15 cellular contexts compared by ENCODE assay signal in genomic region chrX:9907645-9908387, GRCh38. TPM values are rescaled to one million over a fixed set of nuclear protein-coding genes. Genes with fewer than 3 reads are reported as not detected.
DNase-seq lines count a peak whose midpoint lies in the region; ATAC-seq, FAIRE-seq and TF ChIP-seq lines count a peak whose summit lies in the region.
"Had no signal": no experiment of that assay in that cellular context is flagged by ENCODE, and none has a peak within 500 bp of the region (broad histone marks: within the 10 kb centered on the region; RNA-seq: fewer than 3 reads in every experiment).

No MANE protein-coding gene starts in this region.

- H3K4me3 Mint-ChIP-seq in neural progenitor cell: no peak overlapping the region
- H3K4me3 Mint-ChIP-seq: activated CD4-positive, alpha-beta T cell treated with anti-CD3 and anti-CD28 coated beads, Interleukin-2, amount 10 ng/mL, durations not matched to agents 7 days and 5 days had no signal

- peaks cover 9% of the 10 kb centered on the region for H3K27me3 Mint-ChIP-seq in neural progenitor cell (ENCODE audit: insufficient read depth, low read depth)

- H3K9ac ChIP-seq in keratinocyte (ENCODE audit: control insufficient read depth, extremely low read depth, insufficient read depth, low read length) (peak overlapping the region; percentile 46), neural progenitor cell (no peak overlapping the region)

- H3K4me3 ChIP-seq in NB4 (ENCODE audit: low read depth, low read length) (no peak overlapping the region), brain microvascular endothelial cell (ENCODE audit: low read depth, low read length) (no peak overlapping the region), keratinocyte (ENCODE audit: control insufficient read depth in 2 of 3, extremely low read depth in 1 of 3, insufficient read depth in 2 of 3, low read depth in 1 of 3, low read length in 3 of 3) (peak overlapping the region in 1 of 3 experiments; percentile 25), aorta (ENCODE audit: low read length in 2 of 2) (no peak overlapping the region), neural progenitor cell (no peak overlapping the region)
- H3K4me3 ChIP-seq: uterus had no signal

- H4K20me1 ChIP-seq in keratinocyte (ENCODE audit: control insufficient read depth, extremely low read depth, insufficient read depth, low read length) (no peaks in the 10 kb centered on the region), neural progenitor cell (ENCODE audit: low read depth) (no peaks in the 10 kb centered on the region)

- H3K4me1 ChIP-seq in keratinocyte (ENCODE audit: control insufficient read depth, extremely low read depth, insufficient read depth, low read length): peaks cover 29% of the 10 kb centered on the region
- H3K4me1 ChIP-seq in aorta (ENCODE audit: control insufficient read depth in 1 of 2, insufficient read depth in 2 of 2, low read length in 2 of 2): no peaks in the 10 kb centered on the region
- no peaks in the 10 kb centered on the region for H3K4me1 ChIP-seq in neural progenitor cell
- H3K4me1 ChIP-seq: uterus had no signal

- DNase-seq in EH (ENCODE audit: low read depth) (peak; percentile 83), NB4 (ENCODE audit: low read depth) (peak; percentile 79), brain microvascular endothelial cell (peak; percentile 77), keratinocyte (ENCODE audit: low read depth, low spot score) (no peak), aorta (no peak), neural progenitor cell (ENCODE audit: low spot score) (no peak)
- DNase-seq: activated CD4-positive, alpha-beta T cell treated with anti-CD3 and anti-CD28 coated beads, Interleukin-2, amount 10 ng/mL, durations not matched to agents 7 days and 5 days; cerebellar nuclear complex; DMS79 treated with DMSO at 0.1 percent for 48 hours; left ventricle myocardium superior; NCI-H1694 treated with DMSO at 0.1 percent for 48 hours; occipital lobe; uterus had no signal

- dilution Hi-C loops in keratinocyte (cut with MboI; ENCODE audit: extremely low pct_ligation_motif_present, low sequenced_read_pairs): no loop called here

- H2AFZ ChIP-seq in keratinocyte (ENCODE audit: control insufficient read depth, low read length) (peak overlapping the region; percentile 10), neural progenitor cell (replicated peaks) (no peak overlapping the region)

- H3K27ac ChIP-seq in brain microvascular endothelial cell (peak overlapping the region; percentile 72), keratinocyte (ENCODE audit: control insufficient read depth, insufficient read depth, low read length) (peak overlapping the region; percentile 83), aorta (ENCODE audit: low read depth in 1 of 2, low read length in 2 of 2) (no peak overlapping the region), neural progenitor cell (no peak overlapping the region)
- H3K27ac ChIP-seq: uterus had no signal

- no peaks in the 10 kb centered on the region for H3K79me2 ChIP-seq in keratinocyte (ENCODE audit: control insufficient read depth, insufficient read depth, low read length)
- H3K79me2 ChIP-seq in neural progenitor cell (ENCODE audit: low read depth): no peaks in the 10 kb centered on the region

- TF ChIP-seq POLR2A in NB4 (IDR thresholded peaks at IDR 0.05; ENCODE audit: extremely low read depth, insufficient read length): no peak

- WGBS in aorta, 2 donors: 77 to 93% methylated on average over 8 of the region's 8 CpGs

- no peak overlapping the region for H3K27ac Mint-ChIP-seq in neural progenitor cell
- H3K27ac Mint-ChIP-seq: activated CD4-positive, alpha-beta T cell treated with anti-CD3 and anti-CD28 coated beads, Interleukin-2, amount 10 ng/mL, durations not matched to agents 7 days and 5 days had no signal

- no peaks in the 10 kb centered on the region for H3K36me3 ChIP-seq in brain microvascular endothelial cell (replicated peaks)
- no peaks in the 10 kb centered on the region for H3K36me3 ChIP-seq in keratinocyte (ENCODE audit: control insufficient read depth in 2 of 2, extremely low read depth in 1 of 2, insufficient read depth in 2 of 2, low read length in 2 of 2)
- no peaks in the 10 kb centered on the region for H3K36me3 ChIP-seq in aorta (ENCODE audit: control insufficient read depth in 1 of 2, insufficient read depth in 2 of 2, low read length in 1 of 2)
- no peaks in the 10 kb centered on the region for H3K36me3 ChIP-seq in neural progenitor cell
- H3K36me3 ChIP-seq: uterus had no signal

- peaks cover 36% of the 10 kb centered on the region for H3K4me1 Mint-ChIP-seq in neural progenitor cell
- H3K4me1 Mint-ChIP-seq: activated CD4-positive, alpha-beta T cell treated with anti-CD3 and anti-CD28 coated beads, Interleukin-2, amount 10 ng/mL, durations not matched to agents 7 days and 5 days had no signal

- intact Hi-C loops in aorta (cut with DNase I): no loop called here

- ATAC-seq in GM19452 (IDR thresholded peaks at IDR 0.05; ENCODE audit: unreplicated experiment): no peak
- ATAC-seq in aorta (ENCODE audit: low FRiP score): no peak
- ATAC-seq in GM21717 (IDR thresholded peaks at IDR 0.05; ENCODE audit: unreplicated experiment): no peak
- ATAC-seq: left ventricle myocardium superior had no signal

- in situ Hi-C loops in brain microvascular endothelial cell (cut with HindIII; ENCODE audit: low pct_ligation_motif_present, low sequenced_read_pairs): no loop called here

- TF ChIP-seq CTCF in NB4 (IDR thresholded peaks at IDR 0.05; ENCODE audit: low read depth, low read length): no peak
- no peak for TF ChIP-seq CTCF in brain microvascular endothelial cell (IDR thresholded peaks at IDR 0.05; ENCODE audit: low read depth, low read length, missing control alignments)
- no peak for TF ChIP-seq CTCF in keratinocyte (optimal IDR thresholded peaks at IDR 0.05 in 1 of 3, IDR thresholded peaks at IDR 0.05 in 1 of 3, conservative IDR thresholded peaks at IDR 0.05 in 1 of 3; ENCODE audit: extremely low read depth in 1 of 3, insufficient read depth in 2 of 3, low read length in 3 of 3)
- TF ChIP-seq CTCF in neural progenitor cell (IDR thresholded peaks at IDR 0.05): no peak

- no peaks in the 10 kb centered on the region for H3K9me1 ChIP-seq in keratinocyte (ENCODE audit: control insufficient read depth, extremely low read depth, insufficient read depth, low read length)

- H3F3A ChIP-seq in neural progenitor cell (ENCODE audit: low read depth): peaks cover 3% of the 10 kb centered on the region

- H3K9me3 Mint-ChIP-seq in neural progenitor cell: peaks cover 4% of the 10 kb centered on the region
- H3K9me3 Mint-ChIP-seq: activated CD4-positive, alpha-beta T cell treated with anti-CD3 and anti-CD28 coated beads, Interleukin-2, amount 10 ng/mL, durations not matched to agents 7 days and 5 days had no signal

- no peaks in the 10 kb centered on the region for H3K9me3 ChIP-seq in keratinocyte (ENCODE audit: control insufficient read depth, low read depth, low read length)
- H3K9me3 ChIP-seq in aorta (ENCODE audit: control insufficient read depth, low read length): no peaks in the 10 kb centered on the region
- H3K9me3 ChIP-seq in neural progenitor cell (ENCODE audit: low read depth): no peaks in the 10 kb centered on the region
- H3K9me3 ChIP-seq: uterus had no signal

- no peaks in the 10 kb centered on the region for H3K27me3 ChIP-seq in brain microvascular endothelial cell (replicated peaks)
- no peaks in the 10 kb centered on the region for H3K27me3 ChIP-seq in keratinocyte (ENCODE audit: control insufficient read depth, extremely low read depth, insufficient read depth, low read length)
- H3K27me3 ChIP-seq in aorta (ENCODE audit: control insufficient read depth in 1 of 2, insufficient read depth in 2 of 2, low read length in 1 of 2): no peaks in the 10 kb centered on the region
- no peaks in the 10 kb centered on the region for H3K27me3 ChIP-seq in neural progenitor cell
- H3K27me3 ChIP-seq: uterus had no signal

- peak; percentile 63 for FAIRE-seq in keratinocyte (lab: Jason Lieb, UNC)

- H3K4me2 ChIP-seq in keratinocyte (ENCODE audit: control insufficient read depth, extremely low read depth, insufficient read depth, low read depth, low read length): peak overlapping the region; percentile 67
- H3K4me2 ChIP-seq in neural progenitor cell: no peak overlapping the region

- peaks cover 10% of the 10 kb centered on the region for H3K36me3 Mint-ChIP-seq in neural progenitor cell

RNA-seq across cellular contexts. Expression of gene CLDN34, which starts 59.3 kb away (rescaled TPM):
- polyA plus RNA-seq in keratinocyte (0.05 to 0.10 TPM in 2 of 3 replicates, not detected in the other), aorta (not detected)
- not detected for polyA plus RNA-seq in keratinocyte (2011; ENCODE audit: low read depth)
- polyA plus RNA-seq in keratinocyte (2011; cell fraction: cytosol; rRNA removed): 0.08 TPM in 1 of 2 replicates, not detected in the other
- polyA plus RNA-seq in keratinocyte (2011; cell fraction: nucleus; rRNA removed): 0.41 TPM in 1 of 2 replicates, not detected in the other
- polyA plus RNA-seq in keratinocyte (2012; ENCODE audit: low replicate concordance): 0.15 TPM in 1 of 2 replicates, not detected in the other
- 0.29 to 0.43 TPM in 2 of 3 replicates, not detected in the other for polyA minus RNA-seq in keratinocyte
- not detected for polyA minus RNA-seq in keratinocyte (2011; cell fraction: cytosol; rRNA and poly(A)+ RNA removed)
- polyA minus RNA-seq in keratinocyte (2011; cell fraction: nucleus; rRNA and poly(A)+ RNA removed): 1.3 TPM in 1 of 2 replicates, not detected in the other
- total RNA-seq in aorta (under 1 TPM in 1 of 2 donors, not detected in 1; 0.36 TPM), neural progenitor cell (ENCODE audit: low replicate concordance) (0.37 TPM in 1 of 2 replicates, not detected in the other)
- total RNA-seq: activated CD4-positive, alpha-beta T cell treated with anti-CD3 and anti-CD28 coated beads, Interleukin-2, amount 10 ng/mL, durations not matched to agents 7 days and 5 days; left ventricle myocardium superior had no signal

Comparison
In these comparisons a context has a peak if more than half of its experiments do, and no peak if none do; other contexts are left out.
1. DNase-seq: peak in EH (single experiment), NB4 (single experiment) and brain microvascular endothelial cell (single experiment); none in keratinocyte (single experiment), aorta (0 of 2) and neural progenitor cell (single experiment).
2. H3K27ac ChIP-seq: peak in brain microvascular endothelial cell (single experiment) and keratinocyte (single experiment); none in aorta (0 of 2) and neural progenitor cell (single experiment).